36 cellular contexts compared by ENCODE assay signal in genomic region chr10:114242235-114242634, GRCh38. TPM values are rescaled to one million over a fixed set of nuclear protein-coding genes. Genes with fewer than 3 reads are reported as not detected.
"Had no signal": no experiment of that assay in that cellular context is flagged by ENCODE, and none has a peak within 500 bp of the region (broad histone marks: within the 10 kb centered on the region; RNA-seq: fewer than 3 reads in every experiment).

No MANE protein-coding gene starts in this region.

- H3K36me3 Mint-ChIP-seq: activated CD8-positive, alpha-beta memory T cell treated with anti-CD3 and anti-CD28 coated beads, Interleukin-2, amount 10 ng/mL, durations not matched to agents 7 days and 5 days; activated naive CD8-positive, alpha-beta T cell treated with anti-CD3 and anti-CD28 coated beads for 36 hours had no signal

- H3K4me3 Mint-ChIP-seq: activated CD4-positive, alpha-beta memory T cell treated with anti-CD3 and anti-CD28 coated beads, Interleukin-2, amount 10 ng/mL, durations not matched to agents 7 days and 5 days; activated CD8-positive, alpha-beta memory T cell treated with anti-CD3 and anti-CD28 coated beads, Interleukin-2, amount 10 ng/mL, durations not matched to agents 7 days and 5 days; activated naive CD8-positive, alpha-beta T cell treated with anti-CD3 and anti-CD28 coated beads for 36 hours had no signal

- H3K27ac ChIP-seq: brain microvascular endothelial cell, cardiac muscle cell, Peyer's patch, WERI-Rb-1 had no signal

- H3K4me3 ChIP-seq: cardiac muscle cell, Peyer's patch had no signal

- DNase-seq: activated CD4-positive, alpha-beta memory T cell treated with anti-CD3 and anti-CD28 coated beads, Interleukin-2, amount 10 ng/mL, durations not matched to agents 7 days and 5 days; activated CD4-positive, alpha-beta T cell treated with anti-CD3 and anti-CD28 coated beads for 1 hour; activated CD4-positive, alpha-beta T cell treated with anti-CD3 and anti-CD28 coated beads for 48 hours; activated CD4-positive, CD25-positive, alpha-beta regulatory T cell; activated CD8-positive, alpha-beta memory T cell treated with anti-CD3 and anti-CD28 coated beads for 24 hours; activated CD8-positive, alpha-beta memory T cell treated with anti-CD3 and anti-CD28 coated beads, Interleukin-2, amount 10 ng/mL, durations not matched to agents 7 days and 5 days; activated CD8-positive, alpha-beta memory T cell treated with anti-CD3 and anti-CD28 coated beads, Interleukin-2, amount 50 U/mL, for 48 hours; activated effector memory CD4-positive, alpha-beta T cell treated with Interleukin-2 at 50 U/mL for 16 hours; activated naive CD4-positive, alpha-beta T cell treated with anti-CD3 and anti-CD28 coated beads, Interleukin-2, amount 50 U/mL, for 16 hours; activated naive CD8-positive, alpha-beta T cell treated with anti-CD3 and anti-CD28 coated beads for 36 hours; activated T-cell treated with anti-CD3 and anti-CD28 coated beads, Interleukin-2, amount 50 U/mL, for 48 hours; amniotic stem cell; aorta; brain microvascular endothelial cell; Karpas-422; KBM-7; NCI-H1048; NCI-H1436 treated with DMSO at 0.1 percent for 48 hours; NCI-H1694 treated with DMSO at 0.1 percent for 48 hours; NCI-H2029; NCI-H345; NCI-H524 treated with DMSO at 0.1 percent for 48 hours; NK-92 treated with Interleukin-12 subunit alpha and Interleukin-12 subunit beta, amount 100 ng/mL, for 24 hours; PC-3; Peyer's patch; RPMI8226; SIG-M5; T-helper 1 cell; T-helper 2 cell; T-helper 9 cell; WERI-Rb-1 had no signal

- ATAC-seq: activated CD8-positive, alpha-beta memory T cell treated with anti-CD3 and anti-CD28 coated beads, Interleukin-2, amount 10 ng/mL, durations not matched to agents 7 days and 5 days; PC-3; SK-N-SH treated with all-trans-retinoic acid at 6 μM for 48 hours had no signal

- H3K36me3 ChIP-seq: brain microvascular endothelial cell, cardiac muscle cell, Peyer's patch, WERI-Rb-1 had no signal

- H3K27me3 ChIP-seq: Peyer's patch had no signal

- H3K9me3 ChIP-seq: Peyer's patch had no signal

- H3K27ac Mint-ChIP-seq: activated CD4-positive, alpha-beta memory T cell treated with anti-CD3 and anti-CD28 coated beads, Interleukin-2, amount 10 ng/mL, durations not matched to agents 7 days and 5 days; activated CD8-positive, alpha-beta memory T cell treated with anti-CD3 and anti-CD28 coated beads, Interleukin-2, amount 10 ng/mL, durations not matched to agents 7 days and 5 days; activated naive CD8-positive, alpha-beta T cell treated with anti-CD3 and anti-CD28 coated beads for 36 hours had no signal

- H3K9me3 Mint-ChIP-seq: activated CD4-positive, alpha-beta memory T cell treated with anti-CD3 and anti-CD28 coated beads, Interleukin-2, amount 10 ng/mL, durations not matched to agents 7 days and 5 days; activated naive CD8-positive, alpha-beta T cell treated with anti-CD3 and anti-CD28 coated beads for 36 hours had no signal

RNA-seq across cellular contexts. Expression of gene VWA2, which starts 3.2 kb away (rescaled TPM):
- total RNA-seq: activated CD4-positive, alpha-beta memory T cell treated with anti-CD3 and anti-CD28 coated beads, Interleukin-2, amount 10 ng/mL, durations not matched to agents 7 days and 5 days; activated CD8-positive, alpha-beta memory T cell treated with anti-CD3 and anti-CD28 coated beads, Interleukin-2, amount 10 ng/mL, durations not matched to agents 7 days and 5 days; activated naive CD8-positive, alpha-beta T cell treated with anti-CD3 and anti-CD28 coated beads for 36 hours; cardiac muscle cell; MCF 10A; NCI-H460; PC-3; SK-MEL-5 had no signal
- polyA plus RNA-seq: cardiac muscle cell had no signal
